ENCODE assay signal across 8 cellular contexts in the genomic region with DNA sequence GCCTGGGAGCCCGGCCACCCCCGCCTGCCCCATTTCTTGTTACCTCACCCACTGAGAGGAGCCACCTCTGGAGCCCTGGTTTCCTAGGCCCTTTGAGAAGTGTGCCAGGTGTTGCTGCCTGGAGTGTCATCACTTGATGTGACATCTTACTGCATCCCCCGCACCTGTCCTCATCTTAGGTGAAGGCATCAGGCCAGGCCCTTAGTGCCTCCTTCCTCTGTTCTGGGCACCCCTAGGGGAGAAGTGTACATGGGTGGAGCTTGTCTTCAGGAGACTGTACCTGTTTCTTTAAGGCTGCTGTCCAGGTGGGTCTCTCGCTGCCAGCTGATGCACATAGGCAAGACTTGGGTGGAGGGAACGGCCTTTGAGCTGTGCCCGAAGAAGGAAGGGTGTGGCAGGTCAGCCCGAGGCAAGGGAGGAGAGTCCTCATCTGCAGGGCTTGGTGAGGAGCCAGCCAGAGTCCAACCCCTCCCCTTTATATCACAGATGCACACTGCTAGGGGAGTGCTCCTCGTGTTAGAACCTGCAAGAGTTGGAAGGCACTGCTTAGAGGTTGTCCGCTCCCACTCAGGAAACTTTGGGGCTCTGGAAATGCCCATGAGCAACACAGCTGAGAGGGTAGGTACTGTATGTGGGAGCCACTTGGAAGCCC. TPM values are rescaled to one million over a fixed set of nuclear protein-coding genes. Genes with fewer than 3 reads are reported as not detected.
A peak's percentile ranks its signal among the peaks of the same experiment; 100 is the strongest.
DNase-seq lines count a peak whose midpoint lies in the region; ATAC-seq and TF ChIP-seq lines count a peak whose summit lies in the region.

No MANE protein-coding gene starts in this region.

- peaks cover 22% of the 10 kb centered on the region for H3K36me3 Mint-ChIP-seq in effector memory CD8-positive, alpha-beta T cell (ENCODE audit: insufficient read depth)
- H3K36me3 Mint-ChIP-seq in osteocyte (ENCODE audit: unreplicated experiment): no peaks in the 10 kb centered on the region

- peak; percentile 36 for ATAC-seq in effector memory CD8-positive, alpha-beta T cell (replicated peaks)

- peak; percentile 21 for DNase-seq in activated naive CD4-positive, alpha-beta T cell treated with Interleukin-2 at 50 U/mL for 16 hours
- DNase-seq in activated naive CD4-positive, alpha-beta T cell treated with anti-CD3 and anti-CD28 coated beads, Interleukin-2, amount 50 U/mL, for 16 hours: no peak
- DNase-seq in LoVo (ENCODE audit: low spot score) (peak; percentile 4), OCI-M1 (lab: John Stamatoyannopoulos, UW) (no peak), osteocyte (ENCODE audit: extremely low spot score, unreplicated experiment) (no peak), KG1 (lab: John Stamatoyannopoulos, UW) (no peak)
- no peak for DNase-seq in effector memory CD8-positive, alpha-beta T cell

- no peak overlapping the region for H3K27ac ChIP-seq in stomach smooth muscle (ENCODE audit: low read length)

- peak overlapping the region; percentile 94 to 95 for H3K27ac Mint-ChIP-seq in effector memory CD8-positive, alpha-beta T cell
- H3K27ac Mint-ChIP-seq in osteocyte (ENCODE audit: unreplicated experiment): no peak overlapping the region

- no peaks in the 10 kb centered on the region for H3K9me3 ChIP-seq in stomach smooth muscle (ENCODE audit: control insufficient read depth in 2 of 2, low read length in 2 of 2)

- H3K27me3 Mint-ChIP-seq in effector memory CD8-positive, alpha-beta T cell: no peaks in the 10 kb centered on the region
- H3K27me3 Mint-ChIP-seq in osteocyte (ENCODE audit: unreplicated experiment): no peaks in the 10 kb centered on the region

- peak overlapping the region; percentile 74 to 80 for H3K4me3 Mint-ChIP-seq in effector memory CD8-positive, alpha-beta T cell
- H3K4me3 Mint-ChIP-seq in osteocyte (ENCODE audit: unreplicated experiment): no peak overlapping the region

- H3K36me3 ChIP-seq in stomach smooth muscle (ENCODE audit: control insufficient read depth in 2 of 2, insufficient read depth in 2 of 2, low read length in 2 of 2): no peaks in the 10 kb centered on the region

- peaks cover 35% of the 10 kb centered on the region for H3K4me1 ChIP-seq in stomach smooth muscle (ENCODE audit: control insufficient read depth, insufficient read depth, low read length)

- no peak overlapping the region for H3K9ac ChIP-seq in stomach smooth muscle (ENCODE audit: low read length in 2 of 2)

- no peak for TF ChIP-seq CTCF in osteocyte (IDR thresholded peaks at IDR 0.05)

- peak overlapping the region; percentile 29 to 44 for H3K4me3 ChIP-seq in stomach smooth muscle (ENCODE audit: low read length in 2 of 2)

- no peaks in the 10 kb centered on the region for H3K9me3 Mint-ChIP-seq in effector memory CD8-positive, alpha-beta T cell
- H3K9me3 Mint-ChIP-seq in osteocyte (ENCODE audit: unreplicated experiment): no peaks in the 10 kb centered on the region

- no peaks in the 10 kb centered on the region for H3K27me3 ChIP-seq in stomach smooth muscle (ENCODE audit: control insufficient read depth in 1 of 2, insufficient read depth in 2 of 2, low read length in 2 of 2)

- H3K4me1 Mint-ChIP-seq in effector memory CD8-positive, alpha-beta T cell (ENCODE audit: low read depth in 2 of 2): peaks cover 77 to 82% of the 10 kb centered on the region in 2 donors
- peaks cover 30% of the 10 kb centered on the region for H3K4me1 Mint-ChIP-seq in osteocyte (ENCODE audit: unreplicated experiment)

RNA-seq across cellular contexts. Expression of a gene that starts 45.9 kb away (rescaled TPM):
- total RNA-seq in osteocyte: 39.5 and 45.4 TPM in 2 replicates

Comparison
In these comparisons a context has a peak if more than half of its experiments do, and no peak if none do; other contexts are left out.
1. DNase-seq: peak in activated naive CD4-positive, alpha-beta T cell treated with Interleukin-2 at 50 U/mL for 16 hours (single experiment) and LoVo (single experiment); none in activated naive CD4-positive, alpha-beta T cell treated with anti-CD3 and anti-CD28 coated beads, Interleukin-2, amount 50 U/mL, for 16 hours (single experiment), effector memory CD8-positive, alpha-beta T cell (0 of 3), OCI-M1 (single experiment), osteocyte (single experiment) and KG1 (single experiment).